1 cellular context compared by ENCODE assay signal in genomic region chr13:47039106-47039505, GRCh38.
TF ChIP-seq lines count a peak whose summit lies in the region.

No MANE protein-coding gene starts in this region.

TF ChIP-seq in GM23338, 12 proteins besides CTCF, POLR2A, EP300 and RAD21 (continued from another document):
- TF ChIP-seq, protein P1, sequence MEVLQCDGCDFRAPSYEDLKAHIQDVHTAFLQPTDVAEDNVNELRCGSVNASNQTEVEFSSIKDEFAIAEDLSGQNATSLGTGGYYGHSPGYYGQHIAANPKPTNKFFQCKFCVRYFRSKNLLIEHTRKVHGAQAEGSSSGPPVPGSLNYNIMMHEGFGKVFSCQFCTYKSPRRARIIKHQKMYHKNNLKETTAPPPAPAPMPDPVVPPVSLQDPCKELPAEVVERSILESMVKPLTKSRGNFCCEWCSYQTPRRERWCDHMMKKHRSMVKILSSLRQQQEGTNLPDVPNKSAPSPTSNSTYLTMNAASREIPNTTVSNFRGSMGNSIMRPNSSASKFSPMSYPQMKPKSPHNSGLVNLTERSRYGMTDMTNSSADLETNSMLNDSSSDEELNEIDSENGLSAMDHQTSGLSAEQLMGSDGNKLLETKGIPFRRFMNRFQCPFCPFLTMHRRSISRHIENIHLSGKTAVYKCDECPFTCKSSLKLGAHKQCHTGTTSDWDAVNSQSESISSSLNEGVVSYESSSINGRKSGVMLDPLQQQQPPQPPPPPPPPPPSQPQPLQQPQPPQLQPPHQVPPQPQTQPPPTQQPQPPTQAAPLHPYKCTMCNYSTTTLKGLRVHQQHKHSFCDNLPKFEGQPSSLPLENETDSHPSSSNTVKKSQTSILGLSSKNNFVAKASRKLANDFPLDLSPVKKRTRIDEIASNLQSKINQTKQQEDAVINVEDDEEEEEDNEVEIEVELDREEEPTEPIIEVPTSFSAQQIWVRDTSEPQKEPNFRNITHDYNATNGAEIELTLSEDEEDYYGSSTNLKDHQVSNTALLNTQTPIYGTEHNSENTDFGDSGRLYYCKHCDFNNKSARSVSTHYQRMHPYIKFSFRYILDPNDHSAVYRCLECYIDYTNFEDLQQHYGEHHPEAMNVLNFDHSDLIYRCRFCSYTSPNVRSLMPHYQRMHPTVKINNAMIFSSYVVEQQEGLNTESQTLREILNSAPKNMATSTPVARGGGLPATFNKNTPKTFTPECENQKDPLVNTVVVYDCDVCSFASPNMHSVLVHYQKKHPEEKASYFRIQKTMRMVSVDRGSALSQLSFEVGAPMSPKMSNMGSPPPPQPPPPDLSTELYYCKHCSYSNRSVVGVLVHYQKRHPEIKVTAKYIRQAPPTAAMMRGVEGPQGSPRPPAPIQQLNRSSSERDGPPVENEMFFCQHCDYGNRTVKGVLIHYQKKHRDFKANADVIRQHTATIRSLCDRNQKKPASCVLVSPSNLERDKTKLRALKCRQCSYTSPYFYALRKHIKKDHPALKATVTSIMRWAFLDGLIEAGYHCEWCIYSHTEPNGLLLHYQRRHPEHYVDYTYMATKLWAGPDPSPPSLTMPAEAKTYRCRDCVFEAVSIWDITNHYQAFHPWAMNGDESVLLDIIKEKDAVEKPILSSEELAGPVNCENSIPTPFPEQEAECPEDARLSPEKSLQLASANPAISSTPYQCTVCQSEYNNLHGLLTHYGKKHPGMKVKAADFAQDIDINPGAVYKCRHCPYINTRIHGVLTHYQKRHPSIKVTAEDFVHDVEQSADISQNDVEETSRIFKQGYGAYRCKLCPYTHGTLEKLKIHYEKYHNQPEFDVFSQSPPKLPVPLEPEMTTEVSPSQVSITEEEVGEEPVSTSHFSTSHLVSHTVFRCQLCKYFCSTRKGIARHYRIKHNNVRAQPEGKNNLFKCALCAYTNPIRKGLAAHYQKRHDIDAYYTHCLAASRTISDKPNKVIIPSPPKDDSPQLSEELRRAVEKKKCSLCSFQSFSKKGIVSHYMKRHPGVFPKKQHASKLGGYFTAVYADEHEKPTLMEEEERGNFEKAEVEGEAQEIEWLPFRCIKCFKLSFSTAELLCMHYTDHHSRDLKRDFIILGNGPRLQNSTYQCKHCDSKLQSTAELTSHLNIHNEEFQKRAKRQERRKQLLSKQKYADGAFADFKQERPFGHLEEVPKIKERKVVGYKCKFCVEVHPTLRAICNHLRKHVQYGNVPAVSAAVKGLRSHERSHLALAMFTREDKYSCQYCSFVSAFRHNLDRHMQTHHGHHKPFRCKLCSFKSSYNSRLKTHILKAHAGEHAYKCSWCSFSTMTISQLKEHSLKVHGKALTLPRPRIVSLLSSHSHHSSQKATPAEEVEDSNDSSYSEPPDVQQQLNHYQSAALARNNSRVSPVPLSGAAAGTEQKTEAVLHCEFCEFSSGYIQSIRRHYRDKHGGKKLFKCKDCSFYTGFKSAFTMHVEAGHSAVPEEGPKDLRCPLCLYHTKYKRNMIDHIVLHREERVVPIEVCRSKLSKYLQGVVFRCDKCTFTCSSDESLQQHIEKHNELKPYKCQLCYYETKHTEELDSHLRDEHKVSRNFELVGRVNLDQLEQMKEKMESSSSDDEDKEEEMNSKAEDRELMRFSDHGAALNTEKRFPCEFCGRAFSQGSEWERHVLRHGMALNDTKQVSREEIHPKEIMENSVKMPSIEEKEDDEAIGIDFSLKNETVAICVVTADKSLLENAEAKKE (CRISPR knock-in tag; IDR thresholded peaks at IDR 0.05): no peak
